1 cellular context compared by ENCODE assay signal in the genomic region with DNA sequence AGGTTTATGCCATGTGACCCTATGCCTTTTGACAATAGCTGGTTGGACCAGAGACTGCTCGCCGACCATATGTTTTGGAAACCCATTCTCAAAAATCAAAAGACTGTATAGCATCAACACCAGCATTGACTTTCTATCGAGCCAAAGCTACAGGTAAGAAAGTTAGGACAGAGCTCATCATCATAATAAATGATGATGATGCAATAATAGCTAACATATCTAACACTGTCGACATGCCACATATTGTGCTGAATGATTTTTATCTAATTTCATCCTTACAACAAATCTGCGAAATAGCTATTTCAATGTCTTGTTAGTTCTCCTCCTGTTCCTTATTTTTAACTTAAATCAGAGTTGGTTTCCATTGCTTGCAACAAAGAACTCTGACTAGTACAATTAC.
TF ChIP-seq lines count a peak whose summit lies in the region.

No MANE protein-coding gene starts in this region.

TF ChIP-seq in K562, 482 proteins besides CTCF, POLR2A, EP300 and RAD21 (continued from another document):
- TF ChIP-seq, protein P1, sequence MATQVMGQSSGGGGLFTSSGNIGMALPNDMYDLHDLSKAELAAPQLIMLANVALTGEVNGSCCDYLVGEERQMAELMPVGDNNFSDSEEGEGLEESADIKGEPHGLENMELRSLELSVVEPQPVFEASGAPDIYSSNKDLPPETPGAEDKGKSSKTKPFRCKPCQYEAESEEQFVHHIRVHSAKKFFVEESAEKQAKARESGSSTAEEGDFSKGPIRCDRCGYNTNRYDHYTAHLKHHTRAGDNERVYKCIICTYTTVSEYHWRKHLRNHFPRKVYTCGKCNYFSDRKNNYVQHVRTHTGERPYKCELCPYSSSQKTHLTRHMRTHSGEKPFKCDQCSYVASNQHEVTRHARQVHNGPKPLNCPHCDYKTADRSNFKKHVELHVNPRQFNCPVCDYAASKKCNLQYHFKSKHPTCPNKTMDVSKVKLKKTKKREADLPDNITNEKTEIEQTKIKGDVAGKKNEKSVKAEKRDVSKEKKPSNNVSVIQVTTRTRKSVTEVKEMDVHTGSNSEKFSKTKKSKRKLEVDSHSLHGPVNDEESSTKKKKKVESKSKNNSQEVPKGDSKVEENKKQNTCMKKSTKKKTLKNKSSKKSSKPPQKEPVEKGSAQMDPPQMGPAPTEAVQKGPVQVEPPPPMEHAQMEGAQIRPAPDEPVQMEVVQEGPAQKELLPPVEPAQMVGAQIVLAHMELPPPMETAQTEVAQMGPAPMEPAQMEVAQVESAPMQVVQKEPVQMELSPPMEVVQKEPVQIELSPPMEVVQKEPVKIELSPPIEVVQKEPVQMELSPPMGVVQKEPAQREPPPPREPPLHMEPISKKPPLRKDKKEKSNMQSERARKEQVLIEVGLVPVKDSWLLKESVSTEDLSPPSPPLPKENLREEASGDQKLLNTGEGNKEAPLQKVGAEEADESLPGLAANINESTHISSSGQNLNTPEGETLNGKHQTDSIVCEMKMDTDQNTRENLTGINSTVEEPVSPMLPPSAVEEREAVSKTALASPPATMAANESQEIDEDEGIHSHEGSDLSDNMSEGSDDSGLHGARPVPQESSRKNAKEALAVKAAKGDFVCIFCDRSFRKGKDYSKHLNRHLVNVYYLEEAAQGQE (CRISPR knock-in tag; IDR thresholded peaks at IDR 0.05; ENCODE audit: low read depth): no peak
- TF ChIP-seq MAFG (tag; conservative IDR thresholded peaks at IDR 0.05) (peak; percentile 43; the same call in 1 of the 2 replicates), MBD2 (IDR thresholded peaks at IDR 0.05; ENCODE audit: borderline replicate concordance, low read depth) (no peak), CEBPG (CRISPR knock-in tag; IDR thresholded peaks at IDR 0.05) (no peak), CEBPG (tag; conservative IDR thresholded peaks at IDR 0.05 in 1 of 2, IDR thresholded peaks at IDR 0.05 in 1 of 2) (peak in 1 of 2 experiments; percentile 90; a peak in 2 of 4 replicates), HMBOX1 (IDR thresholded peaks at IDR 0.05) (no peak), ZNF77 (CRISPR knock-in tag; IDR thresholded peaks at IDR 0.05) (no peak), MAFF (IDR thresholded peaks at IDR 0.05; ENCODE audit: low read length) (peak; percentile 17; the same call in 1 of the 2 replicates), ZNF395 (CRISPR knock-in tag; IDR thresholded peaks at IDR 0.05) (no peak), ZNF592 (IDR thresholded peaks at IDR 0.05) (no peak), ETV6 (IDR thresholded peaks at IDR 0.05; ENCODE audit: borderline replicate concordance in 1 of 2, low read depth in 2 of 2, low read length in 1 of 2) (no peak), ETV6 (CRISPR knock-in tag; IDR thresholded peaks at IDR 0.05; ENCODE audit: borderline replicate concordance) (no peak), MCM5 (IDR thresholded peaks at IDR 0.05; ENCODE audit: low read depth) (no peak), ZBTB33 (CRISPR knock-in tag; IDR thresholded peaks at IDR 0.05) (no peak), IFI16 (CRISPR knock-in tag; IDR thresholded peaks at IDR 0.05) (no peak), RBM34 (IDR thresholded peaks at IDR 0.05; ENCODE audit: borderline replicate concordance, insufficient read depth, low read length) (no peak), BRF2 (IDR thresholded peaks at IDR 0.05; ENCODE audit: borderline replicate concordance, insufficient read depth, insufficient read length) (no peak), ZNF780A (CRISPR knock-in tag; IDR thresholded peaks at IDR 0.05) (no peak), PCBP1 (IDR thresholded peaks at IDR 0.05; ENCODE audit: low read depth, low read length, poor library complexity, severe bottlenecking) (no peak), HNRNPL (IDR thresholded peaks at IDR 0.05; ENCODE audit: low read depth, low read length) (no peak), ELF1 (tag; IDR thresholded peaks at IDR 0.05) (no peak), NKRF (IDR thresholded peaks at IDR 0.05; ENCODE audit: borderline replicate concordance) (no peak), HSF4 (CRISPR knock-in tag; IDR thresholded peaks at IDR 0.05; ENCODE audit: borderline replicate concordance) (no peak), CEBPB (tag; IDR thresholded peaks at IDR 0.05) (peak; percentile 74), ESRRA (IDR thresholded peaks at IDR 0.05; ENCODE audit: borderline replicate concordance, low read depth) (no peak), JUNB (CRISPR knock-in tag; conservative IDR thresholded peaks at IDR 0.05) (no peak)
- TF ChIP-seq, protein P2, sequence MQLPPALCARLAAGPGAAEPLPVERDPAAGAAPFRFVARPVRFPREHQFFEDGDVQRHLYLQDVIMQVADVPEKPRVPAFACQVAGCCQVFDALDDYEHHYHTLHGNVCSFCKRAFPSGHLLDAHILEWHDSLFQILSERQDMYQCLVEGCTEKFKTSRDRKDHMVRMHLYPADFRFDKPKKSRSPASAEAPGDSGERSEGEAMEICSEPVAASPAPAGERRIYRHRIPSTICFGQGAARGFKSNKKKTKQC (CRISPR knock-in tag; IDR thresholded peaks at IDR 0.05): no peak
